In genomic region chr1:28553229-28553930, GRCh38 we compare ENCODE assay signal across 1 cellular context.
TF ChIP-seq lines count a peak whose summit lies in the region.

No MANE protein-coding gene starts in this region.

TF ChIP-seq in SK-N-SH treated with all-trans-retinoic acid at 6 μM for 48 hours, 23 proteins besides CTCF, POLR2A, EP300 and RAD21 (continued from another document):
- TF ChIP-seq ZFP3 (CRISPR knock-in tag; IDR thresholded peaks at IDR 0.05), result no peak
- no peak for TF ChIP-seq TOX (CRISPR knock-in tag; IDR thresholded peaks at IDR 0.05; ENCODE audit: borderline replicate concordance)
- TF ChIP-seq, protein P1, sequence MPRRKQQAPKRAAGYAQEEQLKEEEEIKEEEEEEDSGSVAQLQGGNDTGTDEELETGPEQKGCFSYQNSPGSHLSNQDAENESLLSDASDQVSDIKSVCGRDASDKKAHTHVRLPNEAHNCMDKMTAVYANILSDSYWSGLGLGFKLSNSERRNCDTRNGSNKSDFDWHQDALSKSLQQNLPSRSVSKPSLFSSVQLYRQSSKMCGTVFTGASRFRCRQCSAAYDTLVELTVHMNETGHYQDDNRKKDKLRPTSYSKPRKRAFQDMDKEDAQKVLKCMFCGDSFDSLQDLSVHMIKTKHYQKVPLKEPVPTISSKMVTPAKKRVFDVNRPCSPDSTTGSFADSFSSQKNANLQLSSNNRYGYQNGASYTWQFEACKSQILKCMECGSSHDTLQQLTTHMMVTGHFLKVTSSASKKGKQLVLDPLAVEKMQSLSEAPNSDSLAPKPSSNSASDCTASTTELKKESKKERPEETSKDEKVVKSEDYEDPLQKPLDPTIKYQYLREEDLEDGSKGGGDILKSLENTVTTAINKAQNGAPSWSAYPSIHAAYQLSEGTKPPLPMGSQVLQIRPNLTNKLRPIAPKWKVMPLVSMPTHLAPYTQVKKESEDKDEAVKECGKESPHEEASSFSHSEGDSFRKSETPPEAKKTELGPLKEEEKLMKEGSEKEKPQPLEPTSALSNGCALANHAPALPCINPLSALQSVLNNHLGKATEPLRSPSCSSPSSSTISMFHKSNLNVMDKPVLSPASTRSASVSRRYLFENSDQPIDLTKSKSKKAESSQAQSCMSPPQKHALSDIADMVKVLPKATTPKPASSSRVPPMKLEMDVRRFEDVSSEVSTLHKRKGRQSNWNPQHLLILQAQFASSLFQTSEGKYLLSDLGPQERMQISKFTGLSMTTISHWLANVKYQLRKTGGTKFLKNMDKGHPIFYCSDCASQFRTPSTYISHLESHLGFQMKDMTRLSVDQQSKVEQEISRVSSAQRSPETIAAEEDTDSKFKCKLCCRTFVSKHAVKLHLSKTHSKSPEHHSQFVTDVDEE (CRISPR knock-in tag; IDR thresholded peaks at IDR 0.05), result no peak
TF ChIP-seq in SK-N-SH treated with all-trans-retinoic acid at 6 μM for 48 hours: peak in this region for 0.
